In genomic region chr17:72125226-72125651, GRCh38 we compare ENCODE assay signal across 1 cellular context.
A peak's percentile ranks its signal among the peaks of the same experiment; 100 is the strongest.
TF ChIP-seq lines count a peak whose summit lies in the region.

No MANE protein-coding gene starts in this region.

TF ChIP-seq in HepG2, 621 proteins besides CTCF, POLR2A, EP300 and RAD21 (continued from another document and continues in another):
- TF ChIP-seq PREB (CRISPR knock-in tag; IDR thresholded peaks at IDR 0.05) (no peak), BHLHE40 (IDR thresholded peaks at IDR 0.05; ENCODE audit: low read length) (no peak), CREM (IDR thresholded peaks at IDR 0.05) (no peak), CREM (CRISPR knock-in tag; IDR thresholded peaks at IDR 0.05) (no peak), REL (CRISPR knock-in tag; conservative IDR thresholded peaks at IDR 0.05) (no peak), POGK (CRISPR knock-in tag; conservative IDR thresholded peaks at IDR 0.05) (no peak), ZNF556 (CRISPR knock-in tag; IDR thresholded peaks at IDR 0.05; ENCODE audit: borderline replicate concordance) (no peak), SMC3 (IDR thresholded peaks at IDR 0.05; ENCODE audit: low read length) (0 out of 2 replicates have a peak, but pooled peaks have one; percentile 15), SAP130 (CRISPR knock-in tag; IDR thresholded peaks at IDR 0.05; ENCODE audit: low read depth) (0 out of 2 replicates have a peak, but pooled peaks have one; percentile 20), NR2F1 (CRISPR knock-in tag; IDR thresholded peaks at IDR 0.05) (no peak), TCF7L2 (IDR thresholded peaks at IDR 0.05; ENCODE audit: low read depth, low read length) (no peak), TAF15 (IDR thresholded peaks at IDR 0.05; ENCODE audit: low read depth, low read length, poor library complexity, severe bottlenecking) (no peak), MTERF4 (CRISPR knock-in tag; IDR thresholded peaks at IDR 0.05) (no peak), HMGA1 (CRISPR knock-in tag; conservative IDR thresholded peaks at IDR 0.05) (no peak), ZNF777 (CRISPR knock-in tag; IDR thresholded peaks at IDR 0.05) (no peak), DNMT3B (CRISPR knock-in tag; conservative IDR thresholded peaks at IDR 0.05) (no peak), GLMP (CRISPR knock-in tag; IDR thresholded peaks at IDR 0.05; ENCODE audit: borderline replicate concordance) (no peak), TAF1 (CRISPR knock-in tag; IDR thresholded peaks at IDR 0.05) (no peak), HOXA7 (CRISPR knock-in tag; IDR thresholded peaks at IDR 0.05) (no peak), ZNF788 (CRISPR knock-in tag; IDR thresholded peaks at IDR 0.05; ENCODE audit: borderline replicate concordance) (no peak), MED1 (CRISPR knock-in tag; IDR thresholded peaks at IDR 0.05) (peak; percentile 52; the same call in 1 of the 2 replicates), SMAD9 (CRISPR knock-in tag; IDR thresholded peaks at IDR 0.05) (no peak), ISX (CRISPR knock-in tag; conservative IDR thresholded peaks at IDR 0.05) (no peak), ZNF282 (IDR thresholded peaks at IDR 0.05; ENCODE audit: partially characterized antibody) (no peak), AGO2 (optimal IDR thresholded peaks at IDR 0.05; ENCODE audit: low read depth, low read length) (peak; percentile 79), ZNF205 (CRISPR knock-in tag; IDR thresholded peaks at IDR 0.05) (no peak), CEBPZ (IDR thresholded peaks at IDR 0.05; ENCODE audit: low read length) (no peak), NFKBIZ (CRISPR knock-in tag; IDR thresholded peaks at IDR 0.05) (no peak), ZNF567 (CRISPR knock-in tag; IDR thresholded peaks at IDR 0.05; ENCODE audit: borderline replicate concordance) (no peak), POLR2AphosphoS5 (IDR thresholded peaks at IDR 0.05; ENCODE audit: low read depth, low read length) (peak; percentile 66), HIVEP1 (CRISPR knock-in tag; IDR thresholded peaks at IDR 0.05) (no peak), ZNF317 (CRISPR knock-in tag; IDR thresholded peaks at IDR 0.05) (no peak), IKZF5 (CRISPR knock-in tag; IDR thresholded peaks at IDR 0.05) (peak; percentile 70), DPF2 (CRISPR knock-in tag; IDR thresholded peaks at IDR 0.05; ENCODE audit: borderline replicate concordance, low read depth) (no peak), CHCHD3 (CRISPR knock-in tag; IDR thresholded peaks at IDR 0.05) (no peak), SALL1 (CRISPR knock-in tag; IDR thresholded peaks at IDR 0.05) (peak; percentile 47), ZNF512 (CRISPR knock-in tag; IDR thresholded peaks at IDR 0.05) (0 out of 2 replicates have a peak, but pooled peaks have one; percentile 62), ZNF337 (CRISPR knock-in tag; IDR thresholded peaks at IDR 0.05; ENCODE audit: borderline replicate concordance, low read depth) (no peak), ZNF704 (CRISPR knock-in tag; IDR thresholded peaks at IDR 0.05; ENCODE audit: borderline replicate concordance) (no peak), RXRB (CRISPR knock-in tag; IDR thresholded peaks at IDR 0.05; ENCODE audit: borderline replicate concordance) (peak; percentile 16; the same call in 1 of the 2 replicates)
- TF ChIP-seq, protein P1, sequence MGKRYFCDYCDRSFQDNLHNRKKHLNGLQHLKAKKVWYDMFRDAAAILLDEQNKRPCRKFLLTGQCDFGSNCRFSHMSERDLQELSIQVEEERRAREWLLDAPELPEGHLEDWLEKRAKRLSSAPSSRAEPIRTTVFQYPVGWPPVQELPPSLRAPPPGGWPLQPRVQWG (CRISPR knock-in tag; IDR thresholded peaks at IDR 0.05; ENCODE audit: borderline replicate concordance, low read depth) = no peak
- TF ChIP-seq, protein P2, sequence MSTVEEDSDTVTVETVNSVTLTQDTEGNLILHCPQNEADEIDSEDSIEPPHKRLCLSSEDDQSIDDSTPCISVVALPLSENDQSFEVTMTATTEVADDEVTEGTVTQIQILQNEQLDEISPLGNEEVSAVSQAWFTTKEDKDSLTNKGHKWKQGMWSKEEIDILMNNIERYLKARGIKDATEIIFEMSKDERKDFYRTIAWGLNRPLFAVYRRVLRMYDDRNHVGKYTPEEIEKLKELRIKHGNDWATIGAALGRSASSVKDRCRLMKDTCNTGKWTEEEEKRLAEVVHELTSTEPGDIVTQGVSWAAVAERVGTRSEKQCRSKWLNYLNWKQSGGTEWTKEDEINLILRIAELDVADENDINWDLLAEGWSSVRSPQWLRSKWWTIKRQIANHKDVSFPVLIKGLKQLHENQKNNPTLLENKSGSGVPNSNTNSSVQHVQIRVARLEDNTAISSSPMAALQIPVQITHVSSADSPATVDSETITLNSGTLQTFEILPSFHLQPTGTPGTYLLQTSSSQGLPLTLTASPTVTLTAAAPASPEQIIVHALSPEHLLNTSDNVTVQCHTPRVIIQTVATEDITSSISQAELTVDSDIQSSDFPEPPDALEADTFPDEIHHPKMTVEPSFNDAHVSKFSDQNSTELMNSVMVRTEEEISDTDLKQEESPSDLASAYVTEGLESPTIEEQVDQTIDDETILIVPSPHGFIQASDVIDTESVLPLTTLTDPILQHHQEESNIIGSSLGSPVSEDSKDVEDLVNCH (CRISPR knock-in tag; IDR thresholded peaks at IDR 0.05) = no peak
- TF ChIP-seq, protein P3, sequence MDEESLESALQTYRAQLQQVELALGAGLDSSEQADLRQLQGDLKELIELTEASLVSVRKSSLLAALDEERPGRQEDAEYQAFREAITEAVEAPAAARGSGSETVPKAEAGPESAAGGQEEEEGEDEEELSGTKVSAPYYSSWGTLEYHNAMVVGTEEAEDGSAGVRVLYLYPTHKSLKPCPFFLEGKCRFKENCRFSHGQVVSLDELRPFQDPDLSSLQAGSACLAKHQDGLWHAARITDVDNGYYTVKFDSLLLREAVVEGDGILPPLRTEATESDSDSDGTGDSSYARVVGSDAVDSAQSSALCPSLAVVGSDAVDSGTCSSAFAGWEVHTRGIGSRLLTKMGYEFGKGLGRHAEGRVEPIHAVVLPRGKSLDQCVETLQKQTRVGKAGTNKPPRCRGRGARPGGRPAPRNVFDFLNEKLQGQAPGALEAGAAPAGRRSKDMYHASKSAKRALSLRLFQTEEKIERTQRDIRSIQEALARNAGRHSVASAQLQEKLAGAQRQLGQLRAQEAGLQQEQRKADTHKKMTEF (CRISPR knock-in tag; IDR thresholded peaks at IDR 0.05) = peak; percentile 36; the same call in 1 of the 2 replicates
